15 cellular contexts compared by ENCODE assay signal in the genomic region with DNA sequence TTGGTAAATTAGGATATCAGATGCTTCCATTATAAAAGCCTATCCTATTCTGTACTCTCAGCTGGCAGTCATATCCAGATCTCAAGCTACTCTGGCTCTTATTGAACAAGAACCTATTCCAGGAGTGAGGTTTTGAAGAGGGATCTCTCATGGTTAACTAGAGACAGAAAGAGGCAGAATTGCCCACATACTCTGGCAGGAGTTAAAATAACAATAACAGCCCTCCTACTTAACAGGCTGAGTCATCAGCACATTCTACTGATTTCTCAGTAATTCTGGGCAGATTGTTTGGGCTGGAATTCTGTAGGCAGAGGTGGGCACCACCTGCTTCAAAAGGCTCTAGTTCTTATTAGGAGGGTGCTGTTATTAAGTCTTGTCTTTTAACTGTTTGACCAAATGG.
DNase-seq lines count a peak whose midpoint lies in the region; ATAC-seq, FAIRE-seq and TF ChIP-seq lines count a peak whose summit lies in the region.
"Had no signal": no experiment of that assay in that cellular context is flagged by ENCODE, and none has a peak within 500 bp of the region (broad histone marks: within the 10 kb centered on the region; RNA-seq: fewer than 3 reads in every experiment).

No MANE protein-coding gene starts in this region.

- H2BK12ac ChIP-seq in H1 (ENCODE audit: low read depth, low read length): no peak overlapping the region

- no peak overlapping the region for H2BK5ac ChIP-seq in H1 (ENCODE audit: low read depth, low read length)

- no peaks in the 10 kb centered on the region for H3K9me3 ChIP-seq in H1 (ENCODE audit: insufficient read depth in 2 of 2, low read depth in 1 of 2, low read length in 1 of 2)
- no peaks in the 10 kb centered on the region for H3K9me3 ChIP-seq in MM.1S (replicated peaks; ENCODE audit: insufficient read depth, low read length)
- H3K9me3 ChIP-seq: esophagus muscularis mucosa had no signal

- no peak for TF ChIP-seq RAD21 in H1 (IDR thresholded peaks at IDR 0.05 in 1 of 2, conservative IDR thresholded peaks at IDR 0.05 in 1 of 2; ENCODE audit: low read depth in 2 of 2, low read length in 2 of 2)

- no peaks in the 10 kb centered on the region for H3K79me2 ChIP-seq in H1 (ENCODE audit: control insufficient read depth in 1 of 2, insufficient read depth in 2 of 2, low read length in 2 of 2)
- no peaks in the 10 kb centered on the region for H3K79me2 ChIP-seq in MM.1S (ENCODE audit: low read length)
- H3K79me2 ChIP-seq: parathyroid adenoma had no signal

- H2BK20ac ChIP-seq in H1 (ENCODE audit: low read length): no peak overlapping the region

- H4K91ac ChIP-seq in H1 (replicated peaks; ENCODE audit: insufficient read length, low read length): no peak overlapping the region

- H3K56ac ChIP-seq in H1 (replicated peaks; ENCODE audit: insufficient read length, low read depth, low read length): no peak overlapping the region

- no peak overlapping the region for H3K14ac ChIP-seq in H1 (ENCODE audit: insufficient read length)

- no peak overlapping the region for H2BK15ac ChIP-seq in H1 (ENCODE audit: low read length)

- H3K79me1 ChIP-seq in H1 (ENCODE audit: low read depth, low read length): no peaks in the 10 kb centered on the region

- FAIRE-seq in H1 (lab: Jason Lieb, UNC): no peak
- FAIRE-seq: GM12878 had no signal

- H3K27ac ChIP-seq in H1 (ENCODE audit: low read depth, low read length) (no peak overlapping the region), MM.1S (ENCODE audit: low read length) (no peak overlapping the region)
- H3K27ac ChIP-seq: esophagus muscularis mucosa, parathyroid adenoma had no signal

- H3K18ac ChIP-seq in H1 (ENCODE audit: extremely low read depth, low read length): no peak overlapping the region

- ATAC-seq in GM19463 (IDR thresholded peaks at IDR 0.05; ENCODE audit: unreplicated experiment) (no peak), GM19324 (IDR thresholded peaks at IDR 0.05; ENCODE audit: low FRiP score, unreplicated experiment) (no peak), GM21825 (IDR thresholded peaks at IDR 0.05; ENCODE audit: unreplicated experiment) (no peak)
- ATAC-seq: GM12878, left lobe of liver had no signal

- H3F3A ChIP-seq in MM.1S (ENCODE audit: insufficient read depth, low read length): no peaks in the 10 kb centered on the region

- H4K20me1 ChIP-seq in H1 (replicated peaks in 1 of 2; ENCODE audit: control insufficient read depth in 1 of 2, insufficient read depth in 2 of 2, low read length in 2 of 2): no peaks in the 10 kb centered on the region
- H4K20me1 ChIP-seq in MM.1S (ENCODE audit: insufficient read depth, low read length): no peaks in the 10 kb centered on the region

- TF ChIP-seq CTCF in H1 (IDR thresholded peaks at IDR 0.05; ENCODE audit: control extremely low read depth in 1 of 3, insufficient read depth in 1 of 3, low read depth in 1 of 3, low read length in 3 of 3) (no peak), MM.1S (IDR thresholded peaks at IDR 0.05; ENCODE audit: low read length) (no peak)

- H3K4ac ChIP-seq in H1 (replicated peaks; ENCODE audit: insufficient read length, low read depth, low read length): no peak overlapping the region

- H3K9ac ChIP-seq in H1 (replicated peaks in 1 of 4; ENCODE audit: extremely low read depth in 1 of 4, low read depth in 3 of 4, low read length in 3 of 4) (no peak overlapping the region), MM.1S (ENCODE audit: low read length) (no peak overlapping the region)
- H3K9ac ChIP-seq: parathyroid adenoma had no signal

- 0 out of 4 replicates have a peak overlapping the region, but pooled peaks of 1 of the 2 experiments have one; percentile 21 for H3K4me2 ChIP-seq in H1 (ENCODE audit: insufficient read depth in 1 of 2, low read depth in 2 of 2, low read length in 2 of 2)
- no peak overlapping the region for H3K4me2 ChIP-seq in MM.1S (ENCODE audit: low read depth, low read length)

- no peak overlapping the region for H3K23ac ChIP-seq in H1 (ENCODE audit: insufficient read length)

- no peak overlapping the region for H4K5ac ChIP-seq in H1 (ENCODE audit: insufficient read length, low read depth, low read length)

- CTCF ChIA-PET in H1 (lab: Charles Lee; ENCODE audit: partially characterized antibody): interaction anchor here (1.4 kb wide), 1 partner anchor 333 kb away, joined by 3 read pairs; no protein-coding TSS in a partner anchor

- H2AFZ ChIP-seq in H1 (ENCODE audit: low read length) (no peak overlapping the region), MM.1S (ENCODE audit: low read length) (no peak overlapping the region)
- H2AFZ ChIP-seq: parathyroid adenoma had no signal

- H3K27me3 ChIP-seq in H1 (replicated peaks in 1 of 4; ENCODE audit: control insufficient read depth in 3 of 4, extremely low read depth in 1 of 4, insufficient read depth in 3 of 4, low read length in 3 of 4) (no peaks in the 10 kb centered on the region), MM.1S (replicated peaks; ENCODE audit: insufficient read depth, low read length) (no peaks in the 10 kb centered on the region)
- H3K27me3 ChIP-seq: esophagus muscularis mucosa had no signal

- H3K4me3 ChIP-seq in H1 (ENCODE audit: extremely low read depth in 1 of 4, insufficient read depth in 2 of 4, low read depth in 3 of 4, low read length in 4 of 4) (peak overlapping the region in 1 of 4 experiments; percentile 7; a peak in 1 of 8 replicates), MM.1S (ENCODE audit: low read length) (no peak overlapping the region)
- H3K4me3 ChIP-seq: esophagus muscularis mucosa, GM12878 had no signal

- DNase-seq in Daoy (ENCODE audit: low read depth) (peak; percentile 71), NCI-H226 (peak; percentile 45), H1 (ENCODE audit: low read depth in 1 of 2, low spot score in 2 of 2) (no peak), occipital lobe (lab: John Stamatoyannopoulos, UW) (peak; percentile 8), MM.1S (no peak)
- DNase-seq: CD8-positive, alpha-beta memory T cell; NCI-H146; trophoblast cell had no signal

- no peaks in the 10 kb centered on the region for H3K23me2 ChIP-seq in H1 (ENCODE audit: low read depth, low read length)

- POLR2A ChIA-PET in H1 (lab: Charles Lee; ENCODE audit: partially characterized antibody): no interaction called here

- H3K36me3 ChIP-seq in H1 (ENCODE audit: control insufficient read depth in 2 of 4, insufficient read depth in 4 of 4, low read length in 3 of 4): no peaks in the 10 kb centered on the region
- H3K36me3 ChIP-seq in MM.1S (replicated peaks; ENCODE audit: insufficient read depth, low read length): no peaks in the 10 kb centered on the region
- H3K36me3 ChIP-seq: esophagus muscularis mucosa had no signal

- no peak for TF ChIP-seq POLR2A in H1 (IDR thresholded peaks at IDR 0.05; ENCODE audit: control extremely low read depth in 1 of 2, low read depth in 2 of 2, low read length in 2 of 2)

- no peaks in the 10 kb centered on the region for H3K9me2 ChIP-seq in MM.1S (replicated peaks; ENCODE audit: insufficient read depth, low read length)

- TF ChIP-seq EP300 in H1 (IDR thresholded peaks at IDR 0.05; ENCODE audit: borderline replicate concordance in 1 of 2, low read depth in 2 of 2, low read length in 2 of 2): no peak

- H3K4me1 ChIP-seq in H1 (replicated peaks in 1 of 4; ENCODE audit: control insufficient read depth in 3 of 4, insufficient read depth in 4 of 4, low read length in 3 of 4) (peaks cover 2 to 8% (median 5%) of the 10 kb centered on the region in 4 experiments; a peak in 3 of 7 replicates), MM.1S (ENCODE audit: low read length) (no peaks in the 10 kb centered on the region)
- H3K4me1 ChIP-seq: esophagus muscularis mucosa, parathyroid adenoma had no signal

- no peak overlapping the region for H2AK5ac ChIP-seq in H1 (ENCODE audit: low read depth, low read length)

- no peak overlapping the region for H4K8ac ChIP-seq in H1 (ENCODE audit: extremely low read depth, insufficient read depth, low read length)

- no peak overlapping the region for H2BK120ac ChIP-seq in H1 (replicated peaks; ENCODE audit: low read depth, low read length)

TF ChIP-seq in H1, 55 proteins besides CTCF, POLR2A, EP300 and RAD21:
- no peak for TF ChIP-seq KDM4A (IDR thresholded peaks at IDR 0.05; ENCODE audit: low read depth, low read length, severe bottlenecking)
- no peak for TF ChIP-seq SP4 (IDR thresholded peaks at IDR 0.05; ENCODE audit: low read length)
- no peak for TF ChIP-seq KDM1A (IDR thresholded peaks at IDR 0.05; ENCODE audit: borderline replicate concordance, low read length)
- 0 out of 2 replicates have a peak, but pooled peaks have one; percentile 10 for TF ChIP-seq SP1 (IDR thresholded peaks at IDR 0.05; ENCODE audit: low read depth, low read length)
- no peak for TF ChIP-seq SIN3A (conservative IDR thresholded peaks at IDR 0.05 in 1 of 2, IDR thresholded peaks at IDR 0.05 in 1 of 2; ENCODE audit: low read depth in 1 of 2, low read length in 2 of 2)
- TF ChIP-seq MAFK (IDR thresholded peaks at IDR 0.05; ENCODE audit: low read depth, low read length): peak; percentile 14; the same call in 1 of the 2 replicates
- peak; percentile 27; the same call in 1 of the 2 replicates for TF ChIP-seq JUN (IDR thresholded peaks at IDR 0.05; ENCODE audit: low read depth, low read length)
- TF ChIP-seq JUND (IDR thresholded peaks at IDR 0.05; ENCODE audit: low read length): peak; percentile 80

Comparison
In these comparisons a context has a peak if more than half of its experiments do, and no peak if none do; other contexts are left out.
1. DNase-seq: peak in Daoy (single experiment), NCI-H226 (single experiment) and occipital lobe (single experiment); none in H1 (0 of 2) and MM.1S (single experiment).